1 cellular context compared by ENCODE assay signal in genomic region chr9:95269803-95270445, GRCh38.
TF ChIP-seq lines count a peak whose summit lies in the region.
"Not testable (repeated sequence)": the region's sequence is repeated elsewhere in the genome, so short reads cannot be mapped to it uniquely, and the experiment has no call there.

No MANE protein-coding gene starts in this region.

TF ChIP-seq in HepG2, 621 proteins besides CTCF, POLR2A, EP300 and RAD21 (continued from another document):
- TF ChIP-seq, protein P1, sequence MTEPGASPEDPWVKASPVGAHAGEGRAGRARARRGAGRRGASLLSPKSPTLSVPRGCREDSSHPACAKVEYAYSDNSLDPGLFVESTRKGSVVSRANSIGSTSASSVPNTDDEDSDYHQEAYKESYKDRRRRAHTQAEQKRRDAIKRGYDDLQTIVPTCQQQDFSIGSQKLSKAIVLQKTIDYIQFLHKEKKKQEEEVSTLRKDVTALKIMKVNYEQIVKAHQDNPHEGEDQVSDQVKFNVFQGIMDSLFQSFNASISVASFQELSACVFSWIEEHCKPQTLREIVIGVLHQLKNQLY (CRISPR knock-in tag; IDR thresholded peaks at IDR 0.05) = 0 out of 2 replicates have a peak, but pooled peaks have one; percentile 30
- TF ChIP-seq ZNF430 (CRISPR knock-in tag; IDR thresholded peaks at IDR 0.05) = 0 out of 2 replicates have a peak, but pooled peaks have one; percentile 48
- TF ChIP-seq ZNF280D (CRISPR knock-in tag; IDR thresholded peaks at IDR 0.05) = peak; percentile 69; the same call in 1 of the 2 replicates
- TF ChIP-seq, protein P2, sequence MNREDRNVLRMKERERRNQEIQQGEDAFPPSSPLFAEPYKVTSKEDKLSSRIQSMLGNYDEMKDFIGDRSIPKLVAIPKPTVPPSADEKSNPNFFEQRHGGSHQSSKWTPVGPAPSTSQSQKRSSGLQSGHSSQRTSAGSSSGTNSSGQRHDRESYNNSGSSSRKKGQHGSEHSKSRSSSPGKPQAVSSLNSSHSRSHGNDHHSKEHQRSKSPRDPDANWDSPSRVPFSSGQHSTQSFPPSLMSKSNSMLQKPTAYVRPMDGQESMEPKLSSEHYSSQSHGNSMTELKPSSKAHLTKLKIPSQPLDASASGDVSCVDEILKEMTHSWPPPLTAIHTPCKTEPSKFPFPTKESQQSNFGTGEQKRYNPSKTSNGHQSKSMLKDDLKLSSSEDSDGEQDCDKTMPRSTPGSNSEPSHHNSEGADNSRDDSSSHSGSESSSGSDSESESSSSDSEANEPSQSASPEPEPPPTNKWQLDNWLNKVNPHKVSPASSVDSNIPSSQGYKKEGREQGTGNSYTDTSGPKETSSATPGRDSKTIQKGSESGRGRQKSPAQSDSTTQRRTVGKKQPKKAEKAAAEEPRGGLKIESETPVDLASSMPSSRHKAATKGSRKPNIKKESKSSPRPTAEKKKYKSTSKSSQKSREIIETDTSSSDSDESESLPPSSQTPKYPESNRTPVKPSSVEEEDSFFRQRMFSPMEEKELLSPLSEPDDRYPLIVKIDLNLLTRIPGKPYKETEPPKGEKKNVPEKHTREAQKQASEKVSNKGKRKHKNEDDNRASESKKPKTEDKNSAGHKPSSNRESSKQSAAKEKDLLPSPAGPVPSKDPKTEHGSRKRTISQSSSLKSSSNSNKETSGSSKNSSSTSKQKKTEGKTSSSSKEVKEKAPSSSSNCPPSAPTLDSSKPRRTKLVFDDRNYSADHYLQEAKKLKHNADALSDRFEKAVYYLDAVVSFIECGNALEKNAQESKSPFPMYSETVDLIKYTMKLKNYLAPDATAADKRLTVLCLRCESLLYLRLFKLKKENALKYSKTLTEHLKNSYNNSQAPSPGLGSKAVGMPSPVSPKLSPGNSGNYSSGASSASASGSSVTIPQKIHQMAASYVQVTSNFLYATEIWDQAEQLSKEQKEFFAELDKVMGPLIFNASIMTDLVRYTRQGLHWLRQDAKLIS (CRISPR knock-in tag; IDR thresholded peaks at IDR 0.05) = 0 out of 2 replicates have a peak, but pooled peaks have one; percentile 10
- peak; percentile 65; the same call in 1 of the 2 replicates for TF ChIP-seq HNF1B (CRISPR knock-in tag; IDR thresholded peaks at IDR 0.05)
- 0 out of 2 replicates have a peak, but pooled peaks have one; percentile 45 for TF ChIP-seq KLF12 (CRISPR knock-in tag; IDR thresholded peaks at IDR 0.05; ENCODE audit: borderline replicate concordance)
- TF ChIP-seq NONO (IDR thresholded peaks at IDR 0.05) = not testable (repeated sequence)
- TF ChIP-seq NONO (CRISPR knock-in tag; conservative IDR thresholded peaks at IDR 0.05) = 0 out of 2 replicates have a peak, but pooled peaks have one; percentile 38
- TF ChIP-seq, protein P3, sequence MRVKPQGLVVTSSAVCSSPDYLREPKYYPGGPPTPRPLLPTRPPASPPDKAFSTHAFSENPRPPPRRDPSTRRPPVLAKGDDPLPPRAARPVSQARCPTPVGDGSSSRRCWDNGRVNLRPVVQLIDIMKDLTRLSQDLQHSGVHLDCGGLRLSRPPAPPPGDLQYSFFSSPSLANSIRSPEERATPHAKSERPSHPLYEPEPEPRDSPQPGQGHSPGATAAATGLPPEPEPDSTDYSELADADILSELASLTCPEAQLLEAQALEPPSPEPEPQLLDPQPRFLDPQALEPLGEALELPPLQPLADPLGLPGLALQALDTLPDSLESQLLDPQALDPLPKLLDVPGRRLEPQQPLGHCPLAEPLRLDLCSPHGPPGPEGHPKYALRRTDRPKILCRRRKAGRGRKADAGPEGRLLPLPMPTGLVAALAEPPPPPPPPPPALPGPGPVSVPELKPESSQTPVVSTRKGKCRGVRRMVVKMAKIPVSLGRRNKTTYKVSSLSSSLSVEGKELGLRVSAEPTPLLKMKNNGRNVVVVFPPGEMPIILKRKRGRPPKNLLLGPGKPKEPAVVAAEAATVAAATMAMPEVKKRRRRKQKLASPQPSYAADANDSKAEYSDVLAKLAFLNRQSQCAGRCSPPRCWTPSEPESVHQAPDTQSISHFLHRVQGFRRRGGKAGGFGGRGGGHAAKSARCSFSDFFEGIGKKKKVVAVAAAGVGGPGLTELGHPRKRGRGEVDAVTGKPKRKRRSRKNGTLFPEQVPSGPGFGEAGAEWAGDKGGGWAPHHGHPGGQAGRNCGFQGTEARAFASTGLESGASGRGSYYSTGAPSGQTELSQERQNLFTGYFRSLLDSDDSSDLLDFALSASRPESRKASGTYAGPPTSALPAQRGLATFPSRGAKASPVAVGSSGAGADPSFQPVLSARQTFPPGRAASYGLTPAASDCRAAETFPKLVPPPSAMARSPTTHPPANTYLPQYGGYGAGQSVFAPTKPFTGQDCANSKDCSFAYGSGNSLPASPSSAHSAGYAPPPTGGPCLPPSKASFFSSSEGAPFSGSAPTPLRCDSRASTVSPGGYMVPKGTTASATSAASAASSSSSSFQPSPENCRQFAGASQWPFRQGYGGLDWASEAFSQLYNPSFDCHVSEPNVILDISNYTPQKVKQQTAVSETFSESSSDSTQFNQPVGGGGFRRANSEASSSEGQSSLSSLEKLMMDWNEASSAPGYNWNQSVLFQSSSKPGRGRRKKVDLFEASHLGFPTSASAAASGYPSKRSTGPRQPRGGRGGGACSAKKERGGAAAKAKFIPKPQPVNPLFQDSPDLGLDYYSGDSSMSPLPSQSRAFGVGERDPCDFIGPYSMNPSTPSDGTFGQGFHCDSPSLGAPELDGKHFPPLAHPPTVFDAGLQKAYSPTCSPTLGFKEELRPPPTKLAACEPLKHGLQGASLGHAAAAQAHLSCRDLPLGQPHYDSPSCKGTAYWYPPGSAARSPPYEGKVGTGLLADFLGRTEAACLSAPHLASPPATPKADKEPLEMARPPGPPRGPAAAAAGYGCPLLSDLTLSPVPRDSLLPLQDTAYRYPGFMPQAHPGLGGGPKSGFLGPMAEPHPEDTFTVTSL (CRISPR knock-in tag; IDR thresholded peaks at IDR 0.05; ENCODE audit: borderline replicate concordance) = peak; percentile 67; the same call in 1 of the 2 replicates
- peak; percentile 44; the same call in 1 of the 2 replicates for TF ChIP-seq YEATS4 (CRISPR knock-in tag; IDR thresholded peaks at IDR 0.05; ENCODE audit: borderline replicate concordance)
- TF ChIP-seq, protein P4, sequence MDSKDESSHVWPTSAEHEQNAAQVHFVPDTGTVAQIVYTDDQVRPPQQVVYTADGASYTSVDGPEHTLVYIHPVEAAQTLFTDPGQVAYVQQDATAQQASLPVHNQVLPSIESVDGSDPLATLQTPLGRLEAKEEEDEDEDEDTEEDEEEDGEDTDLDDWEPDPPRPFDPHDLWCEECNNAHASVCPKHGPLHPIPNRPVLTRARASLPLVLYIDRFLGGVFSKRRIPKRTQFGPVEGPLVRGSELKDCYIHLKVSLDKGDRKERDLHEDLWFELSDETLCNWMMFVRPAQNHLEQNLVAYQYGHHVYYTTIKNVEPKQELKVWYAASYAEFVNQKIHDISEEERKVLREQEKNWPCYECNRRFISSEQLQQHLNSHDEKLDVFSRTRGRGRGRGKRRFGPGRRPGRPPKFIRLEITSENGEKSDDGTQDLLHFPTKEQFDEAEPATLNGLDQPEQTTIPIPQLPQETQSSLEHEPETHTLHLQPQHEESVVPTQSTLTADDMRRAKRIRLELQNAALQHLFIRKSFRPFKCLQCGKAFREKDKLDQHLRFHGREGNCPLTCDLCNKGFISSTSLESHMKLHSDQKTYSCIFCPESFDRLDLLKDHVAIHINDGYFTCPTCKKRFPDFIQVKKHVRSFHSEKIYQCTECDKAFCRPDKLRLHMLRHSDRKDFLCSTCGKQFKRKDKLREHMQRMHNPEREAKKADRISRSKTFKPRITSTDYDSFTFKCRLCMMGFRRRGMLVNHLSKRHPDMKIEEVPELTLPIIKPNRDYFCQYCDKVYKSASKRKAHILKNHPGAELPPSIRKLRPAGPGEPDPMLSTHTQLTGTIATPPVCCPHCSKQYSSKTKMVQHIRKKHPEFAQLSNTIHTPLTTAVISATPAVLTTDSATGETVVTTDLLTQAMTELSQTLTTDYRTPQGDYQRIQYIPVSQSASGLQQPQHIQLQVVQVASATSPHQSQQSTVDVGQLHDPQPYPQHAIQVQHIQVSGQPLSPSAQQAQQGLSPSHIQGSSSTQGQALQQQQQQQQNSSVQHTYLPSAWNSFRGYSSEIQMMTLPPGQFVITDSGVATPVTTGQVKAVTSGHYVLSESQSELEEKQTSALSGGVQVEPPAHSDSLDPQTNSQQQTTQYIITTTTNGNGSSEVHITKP (CRISPR knock-in tag; IDR thresholded peaks at IDR 0.05; ENCODE audit: low read depth) = 0 out of 2 replicates have a peak, but pooled peaks have one; percentile 23
- TF ChIP-seq, protein P5, sequence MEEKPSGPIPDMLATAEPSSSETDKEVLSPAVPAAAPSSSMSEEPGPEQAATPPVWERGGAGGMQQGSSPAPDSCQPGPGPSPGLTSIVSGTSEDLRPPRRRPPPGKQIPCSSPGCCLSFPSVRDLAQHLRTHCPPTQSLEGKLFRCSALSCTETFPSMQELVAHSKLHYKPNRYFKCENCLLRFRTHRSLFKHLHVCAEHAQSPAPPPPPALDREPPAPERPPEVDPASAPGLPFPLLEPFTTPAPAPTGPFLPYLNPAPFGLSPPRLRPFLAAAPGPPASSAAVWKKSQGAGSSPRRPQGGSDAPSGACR (CRISPR knock-in tag; IDR thresholded peaks at IDR 0.05) = 0 out of 2 replicates have a peak, but pooled peaks have one; percentile 36
- peak; percentile 65; the same call in 1 of the 2 replicates for TF ChIP-seq POGZ (CRISPR knock-in tag; IDR thresholded peaks at IDR 0.05)
- TF ChIP-seq PHF8 (CRISPR knock-in tag; IDR thresholded peaks at IDR 0.05) = peak; percentile 48
